Comparison of ENCODE assay signal across 1 cellular context in genomic region chr2:43186679-43187374, GRCh38.
TF ChIP-seq lines count a peak whose summit lies in the region.

No MANE protein-coding gene starts in this region.

TF ChIP-seq in HepG2, 621 proteins besides CTCF, POLR2A, EP300 and RAD21 (continued from another document and continues in another):
- TF ChIP-seq ZNF407 (CRISPR knock-in tag; IDR thresholded peaks at IDR 0.05; ENCODE audit: not compliant biosample characterization): no peak
- no peak for TF ChIP-seq HOXA5 (CRISPR knock-in tag; IDR thresholded peaks at IDR 0.05)
- TF ChIP-seq NFIC (IDR thresholded peaks at IDR 0.05; ENCODE audit: low read length): no peak
- no peak for TF ChIP-seq ZBTB14 (CRISPR knock-in tag; IDR thresholded peaks at IDR 0.05)
- TF ChIP-seq E2F2 (CRISPR knock-in tag; IDR thresholded peaks at IDR 0.05; ENCODE audit: borderline replicate concordance): no peak
- no peak for TF ChIP-seq IRF1 (CRISPR knock-in tag; IDR thresholded peaks at IDR 0.05; ENCODE audit: low read depth)
- TF ChIP-seq ZNF292 (CRISPR knock-in tag; IDR thresholded peaks at IDR 0.05; ENCODE audit: borderline replicate concordance, low read depth): peak; percentile 58; the same call in 1 of the 2 replicates
- peak; percentile 86 for TF ChIP-seq UBTF (CRISPR knock-in tag; IDR thresholded peaks at IDR 0.05)
- TF ChIP-seq ZMYM2 (CRISPR knock-in tag; IDR thresholded peaks at IDR 0.05): no peak
- TF ChIP-seq ZNF547 (CRISPR knock-in tag; IDR thresholded peaks at IDR 0.05): no peak; the same call in 1 of the 2 replicates
- TF ChIP-seq PAXIP1 (CRISPR knock-in tag; conservative IDR thresholded peaks at IDR 0.05): peak; percentile 44
- TF ChIP-seq ZNF749 (CRISPR knock-in tag; IDR thresholded peaks at IDR 0.05; ENCODE audit: borderline replicate concordance): no peak
- 0 out of 2 replicates have a peak, but pooled peaks have one; percentile 43 for TF ChIP-seq ZNF792 (CRISPR knock-in tag; IDR thresholded peaks at IDR 0.05)
- no peak for TF ChIP-seq LBX2 (CRISPR knock-in tag; IDR thresholded peaks at IDR 0.05; ENCODE audit: borderline replicate concordance)
- no peak for TF ChIP-seq ZGPAT (CRISPR knock-in tag; IDR thresholded peaks at IDR 0.05)
- 0 out of 2 replicates have a peak, but pooled peaks have one; percentile 16 for TF ChIP-seq RBFOX2 (IDR thresholded peaks at IDR 0.05; ENCODE audit: low read depth, low read length)
- TF ChIP-seq FOXK2 (IDR thresholded peaks at IDR 0.05): no peak
- peak; percentile 80; the same call in 1 of the 2 replicates for TF ChIP-seq SAFB2 (CRISPR knock-in tag; IDR thresholded peaks at IDR 0.05; ENCODE audit: borderline replicate concordance, low read depth)
- TF ChIP-seq DBP (CRISPR knock-in tag; IDR thresholded peaks at IDR 0.05; ENCODE audit: not compliant biosample characterization): no peak
- no peak for TF ChIP-seq ATF1 (CRISPR knock-in tag; IDR thresholded peaks at IDR 0.05)
- peak; percentile 51 for TF ChIP-seq HNF1A (IDR thresholded peaks at IDR 0.05; ENCODE audit: low read depth)
- no peak for TF ChIP-seq HNF1A (CRISPR knock-in tag; IDR thresholded peaks at IDR 0.05; ENCODE audit: borderline replicate concordance)
- no peak for TF ChIP-seq ZNF777 (CRISPR knock-in tag; IDR thresholded peaks at IDR 0.05)
